ENCODE assay signal across 8 cellular contexts in genomic region chr3:69738859-69739203, GRCh38. TPM values are rescaled to one million over a fixed set of nuclear protein-coding genes. Genes with fewer than 3 reads are reported as not detected.
A peak's percentile ranks its signal among the peaks of the same experiment; 100 is the strongest.
DNase-seq lines count a peak whose midpoint lies in the region; ATAC-seq and TF ChIP-seq lines count a peak whose summit lies in the region.

No MANE protein-coding gene starts in this region.

- H3K27me3 ChIP-seq in duodenal mucosa (ENCODE audit: control insufficient read depth in 1 of 2, insufficient read depth in 2 of 2, low read length in 2 of 2) (peaks cover 2 to 4% of the 10 kb centered on the region in 2 donors), mucosa of stomach (ENCODE audit: control insufficient read depth, insufficient read depth, low read length) (no peaks in the 10 kb centered on the region)

- in situ Hi-C loops in ACHN (cut with HindIII; ENCODE audit: low pct_ligation_motif_present, low pct_unique_long_range_greater_than_20kb, low sequenced_read_pairs), result no loop called here

- no peak overlapping the region for H3K27ac ChIP-seq in duodenal mucosa (ENCODE audit: low read depth, low read length)

- no peak for ATAC-seq in GM21723 (IDR thresholded peaks at IDR 0.05; ENCODE audit: unreplicated experiment)

- DNase-seq in ACHN, result peak; percentile 18
- peak; percentile 23 for DNase-seq in LHCN-M2 (ENCODE audit: low read depth)
- no peak for DNase-seq in GM10266 (ENCODE audit: extremely low spot score)
- DNase-seq in DMS114 treated with DMSO at 0.1 percent for 48 hours (lab: John Stamatoyannopoulos, UW; ENCODE audit: unreplicated experiment), result no peak
- DNase-seq in A172 (ENCODE audit: low spot score), result no peak

- H3K36me3 ChIP-seq in duodenal mucosa (ENCODE audit: control insufficient read depth in 1 of 2, insufficient read depth in 2 of 2, low read length in 2 of 2) (no peaks in the 10 kb centered on the region), mucosa of stomach (ENCODE audit: control insufficient read depth, insufficient read depth, low read length) (no peaks in the 10 kb centered on the region)

- H3K4me3 ChIP-seq in duodenal mucosa (ENCODE audit: low read depth in 1 of 2, low read length in 2 of 2), result peak overlapping the region; percentile 76 to 85
- H3K4me3 ChIP-seq in mucosa of stomach (ENCODE audit: low read length), result peak overlapping the region; percentile 64

- H3K9ac ChIP-seq in duodenal mucosa (ENCODE audit: low read depth in 1 of 2, low read length in 2 of 2) (peak overlapping the region; percentile 42 to 49), mucosa of stomach (ENCODE audit: low read length) (peak overlapping the region; percentile 41)

- H3K9me3 ChIP-seq in duodenal mucosa (ENCODE audit: control insufficient read depth in 1 of 2, low read length in 2 of 2), result no peaks in the 10 kb centered on the region
- H3K9me3 ChIP-seq in mucosa of stomach (ENCODE audit: control insufficient read depth, low read length), result no peaks in the 10 kb centered on the region

- no peaks in the 10 kb centered on the region for H3K4me1 ChIP-seq in duodenal mucosa (ENCODE audit: control insufficient read depth in 1 of 2, insufficient read depth in 2 of 2, low read length in 2 of 2)
- no peaks in the 10 kb centered on the region for H3K4me1 ChIP-seq in mucosa of stomach (ENCODE audit: control insufficient read depth, insufficient read depth, low read length)

- no peak for TF ChIP-seq CTCF in GM10266 (IDR thresholded peaks at IDR 0.05; ENCODE audit: control insufficient read depth, insufficient read depth, low read depth, missing control alignments)

RNA-seq across cellular contexts. Expression of gene MITF, which starts 0.4 kb away (rescaled TPM):
- 5.4 and 7.1 TPM in 2 replicates for total RNA-seq in LHCN-M2 (2014; rRNA removed)
- polyA plus RNA-seq in LHCN-M2 (2012), result 2.7 TPM
- total RNA-seq in A172 (2014; rRNA removed; shearing (Covaris generic)), result 22.9 and 25.6 TPM in 2 replicates

Comparison
In these comparisons a context has a peak if more than half of its experiments do, and no peak if none do; other contexts are left out.
1. DNase-seq: peak in ACHN (single experiment) and LHCN-M2 (single experiment); none in GM10266 (single experiment), DMS114 treated with DMSO at 0.1 percent for 48 hours (single experiment) and A172 (single experiment).